9 cellular contexts compared by ENCODE assay signal in genomic region chr13:99258210-99258860, GRCh38. TPM values are rescaled to one million over a fixed set of nuclear protein-coding genes. Genes with fewer than 3 reads are reported as not detected.
DNase-seq lines count a peak whose midpoint lies in the region; ATAC-seq and TF ChIP-seq lines count a peak whose summit lies in the region.
"Had no signal": no experiment of that assay in that cellular context is flagged by ENCODE, and none has a peak within 500 bp of the region (broad histone marks: within the 10 kb centered on the region; RNA-seq: fewer than 3 reads in every experiment).

Gene GPR18, minus strand, starts transcription at chr13:99258379. Its CDS starts 2,507 bp downstream, at chr13:99255872.

- no peak within 1 kb of the TSS for H3K4me3 ChIP-seq in ovary

- no peak within 1 kb of the TSS for H3K27ac ChIP-seq in ovary

- no peaks in the 10 kb centered on the region for H3K9me3 Mint-ChIP-seq in natural killer cell

- H3K4me3 Mint-ChIP-seq in natural killer cell, result peak within 1 kb of the TSS; percentile 93

- DNase-seq in GM19240 (ENCODE audit: insufficient read length, low spot score) (peak; percentile 19), RPMI8226 (peak; percentile 7), natural killer cell (no peak), NCI-H510A (lab: John Stamatoyannopoulos, UW) (no peak), NCI-H82 (lab: John Stamatoyannopoulos, UW) (no peak), OCI-M1 (lab: John Stamatoyannopoulos, UW) (no peak), ovary (no peak)

- H3K9me3 ChIP-seq in ovary, result no peaks in the 10 kb centered on the region

- H3K36me3 ChIP-seq in ovary, result no peaks in the 10 kb centered on the region

- TF ChIP-seq EP300 in ovary (IDR thresholded peaks at IDR 0.05), result no peak

- H3K27me3 Mint-ChIP-seq in natural killer cell (ENCODE audit: low read depth in 2 of 2), result no peaks in the 10 kb centered on the region

- WGBS in ovary, 3 donors, result 89 to 91% (median 91%) methylated on average over 4 of the region's 4 CpGs

- H3K36me3 Mint-ChIP-seq in natural killer cell, result peaks cover 13% of the 10 kb centered on the region

- intact Hi-C loops in natural killer cell (cut with micrococcal nuclease), result loop anchor here (1.0 to 2.0 kb wide), 3 partner anchors 39 to 82 kb away; no protein-coding TSS in a partner anchor
- intact Hi-C loops in ovary (cut with DNase I), result no loop called here

- H3K27ac Mint-ChIP-seq in natural killer cell, result peak within 1 kb of the TSS; percentile 87 to 97

- no peak for TF ChIP-seq POLR2A in ovary (IDR thresholded peaks at IDR 0.05)

- H3K27me3 ChIP-seq in ovary, result no peaks in the 10 kb centered on the region

- TF ChIP-seq CTCF in natural killer cell (IDR thresholded peaks at IDR 0.05), result no peak
- TF ChIP-seq CTCF in ovary (IDR thresholded peaks at IDR 0.05), result no peak

- no peaks in the 10 kb centered on the region for H3K4me1 ChIP-seq in ovary (ENCODE audit: insufficient read depth)

- ATAC-seq in HG02885 (IDR thresholded peaks at IDR 0.05; ENCODE audit: poor library complexity, unreplicated experiment) (peak; percentile 95), natural killer cell (peak; percentile 79 to 89 (median 88))

- peaks cover 48 to 64% of the 10 kb centered on the region in 2 donors for H3K4me1 Mint-ChIP-seq in natural killer cell

RNA-seq across cellular contexts. Expression of gene GPR18, which starts in this region (rescaled TPM):
- total RNA-seq in natural killer cell, result 10 to 100 TPM; 11.4 to 41.7 (median 25.5) TPM
- total RNA-seq in ovary, result under 1 TPM in 1 of 7 donors, not detected in 6; 0.30 TPM
- under 1 TPM in 1 of 2 donors, not detected in 1; 0.73 TPM for polyA plus RNA-seq in ovary
- total RNA-seq: glomerular endothelial cell had no signal

Comparison
In these comparisons a context has a peak if more than half of its experiments do, and no peak if none do; other contexts are left out.
1. RNA of gene GPR18 (total RNA-seq): 11.4 to 41.7 TPM in natural killer cell; 0.30 TPM in ovary; every median in the first group is over 4 times any median in the second.
2. DNase-seq: peak in GM19240 (single experiment) and RPMI8226 (single experiment); none in natural killer cell (single experiment), NCI-H510A (single experiment), NCI-H82 (single experiment), OCI-M1 (single experiment) and ovary (0 of 5).